8 cellular contexts compared by ENCODE assay signal in the genomic region with DNA sequence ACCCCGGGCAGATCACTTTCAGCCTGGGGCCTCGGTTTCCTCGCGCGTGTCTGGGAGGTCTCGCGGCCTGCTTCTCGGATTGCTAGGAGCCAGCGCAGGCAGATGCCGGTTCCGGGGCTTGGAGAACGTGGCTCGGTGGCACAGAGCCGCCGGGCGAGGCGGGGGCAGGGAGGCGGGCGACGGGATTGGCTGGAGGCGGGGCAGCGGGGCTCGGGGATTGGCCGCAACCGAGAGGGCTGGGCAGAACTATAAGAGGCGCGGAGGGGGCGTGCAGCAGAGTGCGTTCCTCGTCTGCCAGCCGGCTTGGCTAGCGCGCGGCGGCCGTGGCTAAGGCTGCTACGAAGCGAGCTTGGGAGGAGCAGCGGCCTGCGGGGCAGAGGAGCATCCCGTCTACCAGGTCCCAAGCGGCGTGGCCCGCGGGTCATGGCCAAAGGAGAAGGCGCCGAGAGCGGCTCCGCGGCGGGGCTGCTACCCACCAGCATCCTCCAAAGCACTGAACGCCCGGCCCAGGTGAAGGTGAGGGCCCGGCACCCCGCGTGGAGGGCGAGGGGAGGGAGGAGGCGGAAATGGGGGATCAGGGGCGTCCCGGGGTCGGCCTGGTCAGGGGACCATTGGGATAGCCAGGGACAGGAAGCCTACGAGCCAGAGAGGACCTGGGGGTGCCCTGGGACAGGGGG. TPM values are rescaled to one million over a fixed set of nuclear protein-coding genes. Genes with fewer than 3 reads are reported as not detected.
DNase-seq lines count a peak whose midpoint lies in the region; ATAC-seq and TF ChIP-seq lines count a peak whose summit lies in the region.

A gene (plus strand): TSS at position 276 of the 677 bp plus-strand sequence. CDS start 148 bp downstream, at position 424.

- no peak for TF ChIP-seq CTCF in CD8-positive, alpha-beta T cell (IDR thresholded peaks at IDR 0.05)
- TF ChIP-seq CTCF in IMR-90 (conservative IDR thresholded peaks at IDR 0.05; ENCODE audit: low read depth, low read length) = no peak
- TF ChIP-seq CTCF in fibroblast of lung (conservative IDR thresholded peaks at IDR 0.05 in 1 of 2, IDR thresholded peaks at IDR 0.05 in 1 of 2; ENCODE audit: low read depth in 1 of 2, low read length in 2 of 2) = no peak

- no TSS peak for BruUV-seq in IMR-90 (replicated peaks; lab: Mats Ljungman, UMichigan)

- H4K20me1 ChIP-seq in IMR-90 (ENCODE audit: insufficient read depth, low read length) (no peaks in the 10 kb centered on the region; the same call in 1 of the 2 replicates), fibroblast of lung (ENCODE audit: control insufficient read depth, extremely low read depth, insufficient read depth, low read length) (no peaks in the 10 kb centered on the region)

- no peaks in the 10 kb centered on the region for H3K9me3 ChIP-seq in CD8-positive, alpha-beta T cell (ENCODE audit: low read length)
- H3K9me3 ChIP-seq in IMR-90 (ENCODE audit: control insufficient read depth, insufficient read depth, low read length) = no peaks in the 10 kb centered on the region; the same call in 1 of the 2 replicates
- H3K9me3 ChIP-seq in fibroblast of lung (ENCODE audit: control insufficient read depth, insufficient read depth, low read depth, low read length) = no peaks in the 10 kb centered on the region

- H3K36me3 Mint-ChIP-seq in CD8-positive, alpha-beta T cell = no peaks in the 10 kb centered on the region
- H3K36me3 Mint-ChIP-seq in naive B cell = no peaks in the 10 kb centered on the region
- peaks cover 51% of the 10 kb centered on the region for H3K36me3 Mint-ChIP-seq in stimulated activated effector memory CD8-positive, alpha-beta T cell treated with anti-CD3 and anti-CD28 coated beads, Interleukin-12 subunit alpha, Interleukin-12 subunit beta, amount 100 ng/mL, for 72 hours

- peaks cover 15% of the 10 kb centered on the region for H3K4me1 ChIP-seq in CD8-positive, alpha-beta T cell (ENCODE audit: insufficient read depth, low read length)
- peaks cover 9% of the 10 kb centered on the region for H3K4me1 ChIP-seq in IMR-90 (ENCODE audit: control insufficient read depth, insufficient read depth, low read length)
- H3K4me1 ChIP-seq in fibroblast of lung (ENCODE audit: control insufficient read depth, extremely low read depth, insufficient read depth, low read length) = peaks cover 5% of the 10 kb centered on the region

- H2BK15ac ChIP-seq in IMR-90 (ENCODE audit: low read depth, low read length) = 0 out of 3 replicates have a peak within 1 kb of the TSS, but pooled peaks have one; percentile 32

- H3K27ac Mint-ChIP-seq in CD8-positive, alpha-beta T cell = peak within 1 kb of the TSS; percentile 55
- peak within 1 kb of the TSS; percentile 31 to 91 (median 88) for H3K27ac Mint-ChIP-seq in naive B cell
- peak within 1 kb of the TSS; percentile 90 for H3K27ac Mint-ChIP-seq in stimulated activated effector memory CD8-positive, alpha-beta T cell treated with anti-CD3 and anti-CD28 coated beads, Interleukin-12 subunit alpha, Interleukin-12 subunit beta, amount 100 ng/mL, for 72 hours

- H4K8ac ChIP-seq in IMR-90 (ENCODE audit: low read depth in 2 of 2, low read length in 2 of 2) = peak within 1 kb of the TSS; percentile 18 to 87; a peak in 2 of 4 replicates

- POLR2A ChIA-PET in CD8-positive, alpha-beta T cell (lab: Charles Lee) = no interaction called here
- POLR2A ChIA-PET in IMR-90 (lab: Charles Lee; ENCODE audit: unreplicated experiment) = no interaction called here

- H4K5ac ChIP-seq in IMR-90 (ENCODE audit: low read depth, low read length) = no peak within 1 kb of the TSS

- H2BK5ac ChIP-seq in IMR-90 (ENCODE audit: low read depth, low read length, poor library complexity, severe bottlenecking) = no peak within 1 kb of the TSS

- CTCF ChIA-PET in CD8-positive, alpha-beta T cell (lab: Charles Lee) = interaction anchor here (1.7 to 2.3 kb wide), 2 partner anchors 35 to 138 kb away, joined by 5 to 7 read pairs; no protein-coding TSS in a partner anchor
- CTCF ChIA-PET in IMR-90 (lab: Yijun Ruan, JAX) = interaction anchor here (0.9 to 1.3 kb wide), 2 partner anchors 19 to 36 kb away, joined by 3 to 6 read pairs; no protein-coding TSS in a partner anchor

- peak within 1 kb of the TSS; percentile 69 for H3K4me2 ChIP-seq in IMR-90 (ENCODE audit: low read depth, low read length)
- H3K4me2 ChIP-seq in fibroblast of lung (ENCODE audit: extremely low read depth, insufficient read depth, low read length) = peak within 1 kb of the TSS; percentile 96

- TF ChIP-seq RAD21 in IMR-90 (IDR thresholded peaks at IDR 0.05; ENCODE audit: low read length) = no peak; the same call in 1 of the 2 replicates

- H3K9me1 ChIP-seq in IMR-90 (ENCODE audit: insufficient read depth, low read length) = peaks cover 8% of the 10 kb centered on the region

- H2BK120ac ChIP-seq in IMR-90 (ENCODE audit: low read depth, low read length) = peak within 1 kb of the TSS; percentile 62; the same call in 1 of the 2 replicates

- H3K56ac ChIP-seq in IMR-90 (ENCODE audit: extremely low read depth, insufficient read depth, low read length) = no peak within 1 kb of the TSS

- H4K91ac ChIP-seq in IMR-90 (ENCODE audit: insufficient read depth, low read depth, low read length) = peak within 1 kb of the TSS; percentile 77; the same call in 1 of the 2 replicates

- H3K27me3 Mint-ChIP-seq in CD8-positive, alpha-beta T cell (ENCODE audit: low read depth) = no peaks in the 10 kb centered on the region
- H3K27me3 Mint-ChIP-seq in naive B cell = no peaks in the 10 kb centered on the region

- peak; percentile 96 for ATAC-seq in CD8-positive, alpha-beta T cell
- ATAC-seq in GM21390 (IDR thresholded peaks at IDR 0.05; ENCODE audit: unreplicated experiment) = peak; percentile 69
- ATAC-seq in IMR-90 (ENCODE audit: low read depth) = peak; percentile 97
- peak; percentile 91 to 93 for ATAC-seq in naive B cell (ENCODE audit: low read depth in 2 of 2)
- ATAC-seq in stimulated activated effector memory CD8-positive, alpha-beta T cell treated with anti-CD3 and anti-CD28 coated beads, Interleukin-12 subunit alpha, Interleukin-12 subunit beta, amount 100 ng/mL, for 72 hours = peak; percentile 92

- H3K23ac ChIP-seq in IMR-90 (ENCODE audit: low read depth, low read length) = peak within 1 kb of the TSS; percentile 75; the same call in 1 of the 2 replicates

- H3K27me3 ChIP-seq in CD8-positive, alpha-beta T cell (ENCODE audit: insufficient read depth, low read length) = no peaks in the 10 kb centered on the region
- H3K27me3 ChIP-seq in IMR-90 (ENCODE audit: control insufficient read depth, insufficient read depth, low read length) = peaks cover 2% of the 10 kb centered on the region; the same call in 1 of the 2 replicates
- H3K27me3 ChIP-seq in fibroblast of lung (ENCODE audit: control insufficient read depth, insufficient read depth, low read length) = no peaks in the 10 kb centered on the region

- H3K18ac ChIP-seq in IMR-90 (ENCODE audit: low read depth, low read length) = no peak within 1 kb of the TSS

- H3K4me3 ChIP-seq in CD8-positive, alpha-beta T cell (ENCODE audit: low read depth, low read length) = peak within 1 kb of the TSS; percentile 82
- H3K4me3 ChIP-seq in IMR-90 (ENCODE audit: insufficient read depth, low read depth, low read length) (peak within 1 kb of the TSS; percentile 54), fibroblast of lung (replicated peaks in 1 of 4; ENCODE audit: control extremely low read depth in 1 of 4, insufficient read depth in 1 of 4, low read depth in 3 of 4, low read length in 4 of 4) (peak within 1 kb of the TSS; percentile 54 to 81 (median 67))

- peak within 1 kb of the TSS; percentile 47 for H3K9ac ChIP-seq in IMR-90 (ENCODE audit: low read depth, low read length)
- peak within 1 kb of the TSS; percentile 59 for H3K9ac ChIP-seq in fibroblast of lung (ENCODE audit: insufficient read depth, low read length)

- no peak within 1 kb of the TSS for H3K27ac ChIP-seq in CD8-positive, alpha-beta T cell (ENCODE audit: low read depth, low read length)
- H3K27ac ChIP-seq in IMR-90 (ENCODE audit: insufficient read depth, low read length) (no peak within 1 kb of the TSS; the same call in 1 of the 2 replicates), fibroblast of lung (ENCODE audit: insufficient read depth, low read length) (peak within 1 kb of the TSS; percentile 64)

- peaks cover 1% of the 10 kb centered on the region for H3K79me2 ChIP-seq in fibroblast of lung (ENCODE audit: control insufficient read depth, insufficient read depth, low read length)

- H3K4ac ChIP-seq in IMR-90 (ENCODE audit: low read depth, low read length) = peak within 1 kb of the TSS; percentile 72

- dilution Hi-C loops in IMR-90 (cut with HindIII; ENCODE audit: low sequenced_read_pairs, unreplicated experiment) = no loop called here

- in situ Hi-C loops in IMR-90 (cut with MboI; ENCODE audit: low sequenced_read_pairs) = no loop called here

- peak within 1 kb of the TSS; percentile 52 for H3K14ac ChIP-seq in IMR-90 (replicated peaks; ENCODE audit: low read depth, low read length)

- H2BK20ac ChIP-seq in IMR-90 (ENCODE audit: low read depth, low read length) = no peak within 1 kb of the TSS

- no peaks in the 10 kb centered on the region for H3K9me3 Mint-ChIP-seq in CD8-positive, alpha-beta T cell
- no peaks in the 10 kb centered on the region for H3K9me3 Mint-ChIP-seq in naive B cell
- H3K9me3 Mint-ChIP-seq in stimulated activated effector memory CD8-positive, alpha-beta T cell treated with anti-CD3 and anti-CD28 coated beads, Interleukin-12 subunit alpha, Interleukin-12 subunit beta, amount 100 ng/mL, for 72 hours = no peaks in the 10 kb centered on the region

- peaks cover 0 to 19% of the 10 kb centered on the region in 2 experiments; a peak in 3 of 4 replicates for H3K79me1 ChIP-seq in IMR-90 (ENCODE audit: low read depth in 1 of 2, low read length in 2 of 2)

- H3K4me3 Mint-ChIP-seq in CD8-positive, alpha-beta T cell = peak within 1 kb of the TSS; percentile 94
- H3K4me3 Mint-ChIP-seq in naive B cell = peak within 1 kb of the TSS; percentile 84 to 96 (median 94)
- peak within 1 kb of the TSS; percentile 92 for H3K4me3 Mint-ChIP-seq in stimulated activated effector memory CD8-positive, alpha-beta T cell treated with anti-CD3 and anti-CD28 coated beads, Interleukin-12 subunit alpha, Interleukin-12 subunit beta, amount 100 ng/mL, for 72 hours

- TF ChIP-seq POLR2A in IMR-90 (IDR thresholded peaks at IDR 0.05; ENCODE audit: low read depth, low read length) = peak; percentile 87

- peaks cover 14% of the 10 kb centered on the region for H3K4me1 Mint-ChIP-seq in CD8-positive, alpha-beta T cell (ENCODE audit: low read depth)
- peaks cover 34 to 47% (median 35%) of the 10 kb centered on the region in 3 donors for H3K4me1 Mint-ChIP-seq in naive B cell
- peaks cover 49% of the 10 kb centered on the region for H3K4me1 Mint-ChIP-seq in stimulated activated effector memory CD8-positive, alpha-beta T cell treated with anti-CD3 and anti-CD28 coated beads, Interleukin-12 subunit alpha, Interleukin-12 subunit beta, amount 100 ng/mL, for 72 hours

- 1% methylated on average over 32 of the region's 62 CpGs; no CpG with 5 or more reads in 1 of the 2 experiments for WGBS in IMR-90 (ENCODE audit: extremely low coverage in 2 of 2, insufficient read length in 1 of 2), 2 experiments

- no peaks in the 10 kb centered on the region for H3K36me3 ChIP-seq in CD8-positive, alpha-beta T cell (ENCODE audit: insufficient read depth, low read length)
- H3K36me3 ChIP-seq in IMR-90 (ENCODE audit: control insufficient read depth, insufficient read depth, low read length) (peaks cover 1% of the 10 kb centered on the region; the same call in 1 of the 2 replicates), fibroblast of lung (ENCODE audit: control insufficient read depth, insufficient read depth, low read length) (no peaks in the 10 kb centered on the region)

- H2AK5ac ChIP-seq in IMR-90 (ENCODE audit: low read depth, low read length) = peak within 1 kb of the TSS; percentile 60

- intact Hi-C loops in CD8-positive, alpha-beta T cell (cut with DNase I, micrococcal nuclease) = loop anchor here (1.0 to 2.0 kb wide), 2 partner anchors 72 to 85 kb away; a partner anchor contains a TSS
- intact Hi-C loops in IMR-90 (cut with micrococcal nuclease) = loop anchor here (5.0 kb wide), 1 partner anchor 38 kb away; no protein-coding TSS in a partner anchor

- DNase-seq in CD8-positive, alpha-beta T cell = peak; percentile 71 to 89 (median 85)
- peak; percentile 89 for DNase-seq in IMR-90
- peak; percentile 77 for DNase-seq in activated T-helper 1 cell treated with Interleukin-2 at 50 U/mL for 16 hours (ENCODE audit: low read depth)
- peak; percentile 82 to 90 for DNase-seq in fibroblast of lung (ENCODE audit: low read depth in 2 of 2)
- peak; percentile 84 for DNase-seq in naive B cell
- peak; percentile 78 to 91 for DNase-seq in stimulated activated effector memory CD8-positive, alpha-beta T cell treated with anti-CD3 and anti-CD28 coated beads, Interleukin-12 subunit alpha, Interleukin-12 subunit beta, amount 100 ng/mL, for 72 hours (ENCODE audit: low spot score in 2 of 2)

- H2AK9ac ChIP-seq in IMR-90 (replicated peaks; ENCODE audit: low read depth, low read length, poor library complexity) = peak within 1 kb of the TSS; percentile 95

- H2AFZ ChIP-seq in IMR-90 (replicated peaks; ENCODE audit: low read length, poor library complexity) = peak within 1 kb of the TSS; percentile 92
- H2AFZ ChIP-seq in fibroblast of lung (ENCODE audit: low read length) = peak within 1 kb of the TSS; percentile 86

RNA-seq across cellular contexts. Expression of the gene that starts here (rescaled TPM):
- total RNA-seq in CD8-positive, alpha-beta T cell = 1 to 10 TPM; 5.9 to 6.4 TPM
- total RNA-seq in IMR-90 (2012; rRNA removed) = 5.0 and 5.7 TPM in 2 replicates
- 6.7 and 7.3 TPM in 2 replicates for polyA plus RNA-seq in IMR-90 (2012; rRNA removed)
- 3.7 and 5.3 TPM in 2 replicates for polyA plus RNA-seq in IMR-90 (2012; cell fraction: cytosol; rRNA removed)
- polyA plus RNA-seq in IMR-90 (2012; cell fraction: nucleus; rRNA removed; ENCODE audit: low replicate concordance) = 13.7 and 18.4 TPM in 2 replicates
- polyA plus RNA-seq in PFSK-1 (2012; ENCODE audit: insufficient read length, low read depth) = 43.9 TPM
- 1.0 and 1.2 TPM in 2 replicates for total RNA-seq in fibroblast of lung
- polyA plus RNA-seq in fibroblast of lung = 0.90 and 4.5 TPM in 2 replicates
- polyA plus RNA-seq in fibroblast of lung (2012) = 0.89 and 3.9 TPM in 2 replicates
- polyA minus RNA-seq in fibroblast of lung (ENCODE audit: low replicate concordance) = 11.5 and 11.6 TPM in 2 replicates
- under 1 TPM in 5 of 6 donors, not detected in 1; 0.43 to 0.79 (median 0.65) TPM for polyA plus RNA-seq in naive B cell (ENCODE audit: low read depth in 6 of 6)

Comparison
In these comparisons a context has a peak if more than half of its experiments do, and no peak if none do; other contexts are left out.
1. Peak in DNase-seq and ATAC-seq in naive B cell; RNA of the gene not detected or under 1 TPM.